1 cellular context compared by ENCODE assay signal in genomic region chr10:4992564-4992963, GRCh38. TPM values are rescaled to one million over a fixed set of nuclear protein-coding genes. Genes with fewer than 3 reads are reported as not detected.
"Had no signal": no experiment of that assay in that cellular context is flagged by ENCODE, and none has a peak within 500 bp of the region (broad histone marks: within the 10 kb centered on the region; RNA-seq: fewer than 3 reads in every experiment).

No MANE protein-coding gene starts in this region.

RNA-seq across cellular contexts. Expression of gene AKR1C2, which starts 11.1 kb away (rescaled TPM):
- polyA plus RNA-seq: SK-N-SH had no signal
